13 cellular contexts compared by ENCODE assay signal in the genomic region with DNA sequence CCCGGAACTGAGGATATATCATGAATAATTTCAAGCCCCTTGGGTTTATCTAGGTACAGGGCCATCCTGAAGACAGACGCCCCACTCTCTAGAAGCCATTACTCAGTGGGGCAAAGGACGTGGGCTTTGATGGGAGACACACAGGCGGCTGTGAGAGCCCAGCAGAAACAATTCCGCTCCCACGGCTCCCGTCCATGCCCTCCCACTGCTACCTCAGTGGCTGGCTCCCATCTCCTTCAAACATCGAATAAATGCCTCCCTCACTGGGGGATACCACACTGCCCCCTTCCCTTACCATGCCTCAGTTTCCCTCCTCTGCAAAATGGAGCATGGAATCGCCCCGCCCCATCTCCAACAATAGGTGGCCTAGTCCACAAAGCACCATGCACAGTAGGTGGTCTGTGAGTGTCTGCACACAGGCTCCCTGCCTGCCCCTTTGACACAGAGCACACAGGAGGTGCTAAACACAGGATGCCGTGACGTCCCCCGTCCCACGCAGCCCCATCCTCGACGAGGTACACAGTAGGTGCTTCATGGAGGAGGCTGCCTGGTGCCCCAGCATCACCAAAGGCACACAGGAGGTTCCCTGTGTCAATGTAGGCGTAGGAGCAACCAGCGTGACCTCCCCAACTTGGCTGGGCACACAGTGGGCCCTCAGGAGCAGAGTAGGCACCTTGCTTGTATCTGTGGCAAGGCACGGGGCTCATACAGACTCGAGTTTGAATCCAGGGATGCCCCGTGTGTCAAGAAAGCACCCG. TPM values are rescaled to one million over a fixed set of nuclear protein-coding genes. Genes with fewer than 3 reads are reported as not detected.
DNase-seq lines count a peak whose midpoint lies in the region; ATAC-seq and TF ChIP-seq lines count a peak whose summit lies in the region.
"Had no signal": no experiment of that assay in that cellular context is flagged by ENCODE, and none has a peak within 500 bp of the region (broad histone marks: within the 10 kb centered on the region; RNA-seq: fewer than 3 reads in every experiment).

No MANE protein-coding gene starts in this region.

- H3K36me3 Mint-ChIP-seq in nephron (ENCODE audit: low read depth): no peaks in the 10 kb centered on the region
- H3K36me3 Mint-ChIP-seq: CD4-positive, CD25-positive, alpha-beta regulatory T cell had no signal

- no peak for TF ChIP-seq POLR2A in body of pancreas (IDR thresholded peaks at IDR 0.05)

- H3K4me3 ChIP-seq in AG09309 (ENCODE audit: control insufficient read depth, low read depth, low read length) (peak overlapping the region; percentile 63; the same call in 1 of the 2 replicates), HUES48 (ENCODE audit: low read depth, low read length) (peak overlapping the region; percentile 81), dorsolateral prefrontal cortex (peak overlapping the region in 50 of 59 donors; percentile 61 to 92 (median 82)), body of pancreas (no peak overlapping the region)

- H3K27me3 ChIP-seq in HUES48 (ENCODE audit: control insufficient read depth, insufficient read depth, low read length): no peaks in the 10 kb centered on the region
- H3K27me3 ChIP-seq in dorsolateral prefrontal cortex: no peaks in the 10 kb centered on the region
- no peaks in the 10 kb centered on the region for H3K27me3 ChIP-seq in body of pancreas

- H3K9me3 ChIP-seq in HUES48 (ENCODE audit: control insufficient read depth, insufficient read depth, low read length) (no peaks in the 10 kb centered on the region), body of pancreas (no peaks in the 10 kb centered on the region)
- H3K9me3 ChIP-seq: colonic mucosa, prostate gland had no signal

- H3K4me1 ChIP-seq in HUES48 (ENCODE audit: control insufficient read depth, insufficient read depth, low read length) (peaks cover 12% of the 10 kb centered on the region), body of pancreas (peaks cover 35% of the 10 kb centered on the region)
- H3K4me1 ChIP-seq: colonic mucosa had no signal

- no peaks in the 10 kb centered on the region for H3K27me3 Mint-ChIP-seq in nephron (ENCODE audit: low read depth)

- no peak overlapping the region for H3K9ac ChIP-seq in HUES48 (ENCODE audit: low read depth, low read length)

- H3K4me3 Mint-ChIP-seq in nephron: peak overlapping the region; percentile 90 to 93 (median 91)

- H3K36me3 ChIP-seq in HUES48 (ENCODE audit: control insufficient read depth, insufficient read depth, low read length) (no peaks in the 10 kb centered on the region), body of pancreas (replicated peaks in 1 of 2; ENCODE audit: insufficient read depth in 1 of 2, low read depth in 2 of 2) (no peaks in the 10 kb centered on the region)
- H3K36me3 ChIP-seq: colonic mucosa, prostate gland had no signal

- H3K27ac Mint-ChIP-seq in nephron: peak overlapping the region in 2 of 3 experiments; percentile 67 to 93
- H3K27ac Mint-ChIP-seq: CD4-positive, CD25-positive, alpha-beta regulatory T cell had no signal

- H3K4me1 Mint-ChIP-seq in nephron: peaks cover 11% of the 10 kb centered on the region

- H3K27ac ChIP-seq in HUES48 (ENCODE audit: low read depth, low read length): peak overlapping the region; percentile 73
- peak overlapping the region in 23 of 59 donors; percentile 21 to 99 (median 93) for H3K27ac ChIP-seq in dorsolateral prefrontal cortex
- no peak overlapping the region for H3K27ac ChIP-seq in body of pancreas
- H3K27ac ChIP-seq: colonic mucosa had no signal

- intact Hi-C loops in dorsolateral prefrontal cortex (cut with DNase I): loop anchor here (5.0 kb wide), 4 partner anchors 42 to 333 kb away; no protein-coding TSS in a partner anchor
- intact Hi-C loops in body of pancreas (cut with DNase I): no loop called here

- WGBS in body of pancreas, 2 donors: 80 to 92% methylated on average over 14 to 22 of the region's 22 CpGs

- ATAC-seq in GM21723 (IDR thresholded peaks at IDR 0.05; ENCODE audit: unreplicated experiment) (no peak), body of pancreas (no peak)
- ATAC-seq: stimulated activated naive CD8-positive, alpha-beta T cell treated with anti-CD3 and anti-CD28 coated beads, Interleukin-15, Interleukin-2, amounts not matched to agents 100 U/mL and 50 U/mL, for 24 hours had no signal

- no peak for DNase-seq in AG09309 (ENCODE audit: low read depth)
- no peak for DNase-seq in dorsolateral prefrontal cortex
- DNase-seq in amygdala (lab: John Stamatoyannopoulos, UW): no peak
- DNase-seq in foreskin melanocyte: no peak
- no peak for DNase-seq in body of pancreas
- DNase-seq: activated effector memory CD4-positive, alpha-beta T cell treated with Interleukin-2 at 50 U/mL for 16 hours; colonic mucosa; stimulated activated naive CD8-positive, alpha-beta T cell treated with anti-CD3 and anti-CD28 coated beads, Interleukin-15, Interleukin-2, amounts not matched to agents 100 U/mL and 50 U/mL, for 24 hours had no signal

- TF ChIP-seq CTCF in AG09309 (IDR thresholded peaks at IDR 0.05; ENCODE audit: control insufficient read depth, insufficient read depth, low read depth, low read length, missing control alignments) (no peak), dorsolateral prefrontal cortex (IDR thresholded peaks at IDR 0.05 in 54 of 56, conservative IDR thresholded peaks at IDR 0.05 in 2 of 56; ENCODE audit: low read depth in 1 of 56, partially characterized antibody in 56 of 56) (no peak), nephron (IDR thresholded peaks at IDR 0.05; ENCODE audit: unreplicated experiment in 3 of 3) (no peak), body of pancreas (IDR thresholded peaks at IDR 0.05) (no peak)

- peaks cover 3% of the 10 kb centered on the region for H3K9me3 Mint-ChIP-seq in nephron

RNA-seq across cellular contexts. Expression of a gene that starts 46.0 kb away (rescaled TPM):
- total RNA-seq in dorsolateral prefrontal cortex: 100 to 1,000 TPM; 163 to 282 (median 231) TPM
- total RNA-seq in body of pancreas: 100 to 1,000 TPM; 133 to 139 TPM

Comparison
In these comparisons a context has a peak if more than half of its experiments do, and no peak if none do; other contexts are left out.
1. H3K4me3 ChIP-seq: peak in AG09309 (single experiment), HUES48 (single experiment) and dorsolateral prefrontal cortex (50 of 59); none in body of pancreas (0 of 2).